In genomic region chr3:127851899-127852298, GRCh38 we compare ENCODE assay signal across 21 cellular contexts. TPM values are rescaled to one million over a fixed set of nuclear protein-coding genes. Genes with fewer than 3 reads are reported as not detected.
A peak's percentile ranks its signal among the peaks of the same experiment; 100 is the strongest.
DNase-seq lines count a peak whose midpoint lies in the region; ATAC-seq, FAIRE-seq and TF ChIP-seq lines count a peak whose summit lies in the region.
"Had no signal": no experiment of that assay in that cellular context is flagged by ENCODE, and none has a peak within 500 bp of the region (broad histone marks: within the 10 kb centered on the region; RNA-seq: fewer than 3 reads in every experiment).

No MANE protein-coding gene starts in this region.

- no peaks in the 10 kb centered on the region for H3K9me3 Mint-ChIP-seq in endodermal cell
- H3K9me3 Mint-ChIP-seq: central memory CD8-positive, alpha-beta T cell; effector memory CD8-positive, alpha-beta T cell; stimulated activated naive CD8-positive, alpha-beta T cell treated with anti-CD3 and anti-CD28 coated beads, Interleukin-15, Interleukin-2, amounts not matched to agents 100 ng/mL and 50 ng/mL, for 24 hours had no signal

- H3K27ac ChIP-seq in endodermal cell (ENCODE audit: low read depth, low read length): no peak overlapping the region
- no peak overlapping the region for H3K27ac ChIP-seq in right cardiac atrium (ENCODE audit: low read length)
- H3K27ac ChIP-seq: A549, neutrophil, right lobe of liver, upper lobe of right lung had no signal

- ATAC-seq in SK-N-SH treated with all-trans-retinoic acid at 6 μM for 48 hours (no peak), right cardiac atrium (no peak)
- ATAC-seq: A549; effector memory CD8-positive, alpha-beta T cell; mucosa of descending colon; right lobe of liver; upper lobe of right lung had no signal

- in situ Hi-C loops in KBM-7 (cut with MboI; ENCODE audit: low pct_unique_long_range_greater_than_20kb, low sequenced_read_pairs): no loop called here

- H3K27me3 Mint-ChIP-seq in endodermal cell (ENCODE audit: insufficient read depth): peaks cover 7% of the 10 kb centered on the region

- DNase-seq in D721Med (ENCODE audit: insufficient read length, low spot score): peak; percentile 53
- peak; percentile 53 for DNase-seq in NCI-H1694 treated with DMSO at 0.1 percent for 48 hours (lab: John Stamatoyannopoulos, UW)
- peak; percentile 99 for DNase-seq in NCI-H524 (lab: John Stamatoyannopoulos, UW)
- DNase-seq in endodermal cell: peak; percentile 78
- no peak for DNase-seq in right cardiac atrium
- no peak for DNase-seq in ureter (ENCODE audit: low spot score)
- no peak for DNase-seq in KBM-7
- DNase-seq: activated CD4-positive, CD25-positive, alpha-beta regulatory T cell; effector memory CD8-positive, alpha-beta T cell; mucosa of descending colon; right lobe of liver; Right ventricle myocardium superior; T-helper 2 cell; upper lobe of right lung had no signal

- H3K27me3 ChIP-seq in endodermal cell (ENCODE audit: control insufficient read depth, insufficient read depth, low read length, poor library complexity, severe bottlenecking): no peaks in the 10 kb centered on the region
- no peaks in the 10 kb centered on the region for H3K27me3 ChIP-seq in right cardiac atrium (ENCODE audit: control insufficient read depth, insufficient read depth)
- H3K27me3 ChIP-seq: neutrophil, right lobe of liver, upper lobe of right lung had no signal

- H3K36me3 Mint-ChIP-seq in endodermal cell (ENCODE audit: low read depth): no peaks in the 10 kb centered on the region

- no peaks in the 10 kb centered on the region for H3K4me1 ChIP-seq in endodermal cell (ENCODE audit: control insufficient read depth, insufficient read depth, low read length)
- H3K4me1 ChIP-seq in right cardiac atrium (ENCODE audit: control insufficient read depth, insufficient read depth, low read length): no peaks in the 10 kb centered on the region
- H3K4me1 ChIP-seq: A549, right lobe of liver had no signal

- intact Hi-C loops in right cardiac atrium (cut with DNase I): no loop called here

- H3K4me3 ChIP-seq in endodermal cell (ENCODE audit: low read length): no peak overlapping the region
- no peak overlapping the region for H3K4me3 ChIP-seq in right cardiac atrium (ENCODE audit: low read length)
- H3K4me3 ChIP-seq: A549, mucosa of descending colon, right lobe of liver, upper lobe of right lung had no signal

- no peak overlapping the region for H3K4me3 Mint-ChIP-seq in endodermal cell
- H3K4me3 Mint-ChIP-seq: central memory CD8-positive, alpha-beta T cell; effector memory CD8-positive, alpha-beta T cell; stimulated activated naive CD8-positive, alpha-beta T cell treated with anti-CD3 and anti-CD28 coated beads, Interleukin-15, Interleukin-2, amounts not matched to agents 100 ng/mL and 50 ng/mL, for 24 hours had no signal

- 56 to 62% methylated on average over 3 to 9 of the region's 9 CpGs for WGBS in endodermal cell (ENCODE audit: insufficient coverage in 1 of 2, insufficient read length in 1 of 2), 2 experiments
- 79% methylated on average over 9 of the region's 9 CpGs for WGBS in right cardiac atrium

- no peak overlapping the region for H3K9ac ChIP-seq in endodermal cell (ENCODE audit: extremely low read depth, low read length, poor library complexity, severe bottlenecking)

- FAIRE-seq in D721Med (lab: Jason Lieb, UNC): peak; percentile 69
- FAIRE-seq: A549, GM18507, HTR-8/SVneo had no signal

- H3K4me1 Mint-ChIP-seq in endodermal cell: no peaks in the 10 kb centered on the region
- H3K4me1 Mint-ChIP-seq: central memory CD8-positive, alpha-beta T cell had no signal

- no peaks in the 10 kb centered on the region for H3K36me3 ChIP-seq in endodermal cell (ENCODE audit: control insufficient read depth, insufficient read depth, low read length)
- H3K36me3 ChIP-seq: neutrophil, right lobe of liver, upper lobe of right lung had no signal

- no peak overlapping the region for H3K27ac Mint-ChIP-seq in endodermal cell
- H3K27ac Mint-ChIP-seq: effector memory CD8-positive, alpha-beta T cell; stimulated activated naive CD8-positive, alpha-beta T cell treated with anti-CD3 and anti-CD28 coated beads, Interleukin-15, Interleukin-2, amounts not matched to agents 100 ng/mL and 50 ng/mL, for 24 hours had no signal

- no peaks in the 10 kb centered on the region for H3K9me3 ChIP-seq in endodermal cell (ENCODE audit: control insufficient read depth, low read length)
- H3K9me3 ChIP-seq in right cardiac atrium (ENCODE audit: control insufficient read depth, low read length): no peaks in the 10 kb centered on the region
- H3K9me3 ChIP-seq: A549, mucosa of descending colon, neutrophil, right lobe of liver, upper lobe of right lung had no signal

- TF ChIP-seq CTCF in D721Med (IDR thresholded peaks at IDR 0.05; ENCODE audit: insufficient read depth, missing control alignments) (no peak), endodermal cell (conservative IDR thresholded peaks at IDR 0.05) (no peak)

TF ChIP-seq in SK-N-SH treated with all-trans-retinoic acid at 6 μM for 48 hours, 23 proteins besides CTCF, POLR2A, EP300 and RAD21:
- TF ChIP-seq CSRNP3 (CRISPR knock-in tag; IDR thresholded peaks at IDR 0.05) (no peak), ISL1 (CRISPR knock-in tag; IDR thresholded peaks at IDR 0.05) (no peak), RARB (CRISPR knock-in tag; IDR thresholded peaks at IDR 0.05) (no peak)

RNA-seq across cellular contexts. Expression of gene MGLL, which starts 29.6 kb away (rescaled TPM):
- total RNA-seq in endodermal cell (under 1 TPM in 1 of 2 donors, not detected in 1; 0.22 TPM), right cardiac atrium (10 to 100 TPM; 52.2 to 80.4 (median 65.3) TPM), ureter (75.1 TPM)
- polyA plus RNA-seq in endodermal cell (2013, experiment 1 of 2): 0.75 TPM
- polyA plus RNA-seq in endodermal cell (2013, experiment 2 of 2): 0.62 TPM
- 64.9 TPM for polyA plus RNA-seq in right cardiac atrium

Comparison
In these comparisons a context has a peak if more than half of its experiments do, and no peak if none do; other contexts are left out.
1. DNase-seq: peak in D721Med (single experiment), NCI-H1694 treated with DMSO at 0.1 percent for 48 hours (single experiment), NCI-H524 (2 of 2) and endodermal cell (single experiment); none in right cardiac atrium (0 of 3), ureter (single experiment) and KBM-7 (single experiment).
2. RNA of gene MGLL, which starts 29.6 kb away (total RNA-seq): 52.2 to 80.4 TPM in right cardiac atrium and 75.1 TPM in ureter (single experiment); 0.22 TPM in endodermal cell; every median in the first group is over 10 times any median in the second.